In genomic region chr7:124152859-124153692, GRCh38 we compare ENCODE assay signal across 7 cellular contexts.
DNase-seq lines count a peak whose midpoint lies in the region; ATAC-seq and TF ChIP-seq lines count a peak whose summit lies in the region.

No MANE protein-coding gene starts in this region.

- no peak overlapping the region for H3K9ac ChIP-seq in PC-3 (ENCODE audit: low read length)

- in situ Hi-C loops in GM13977 (cut with MboI; ENCODE audit: low pct_unique_long_range_greater_than_20kb, low sequenced_read_pairs, unreplicated experiment): loop anchor here (25.0 kb wide), 1 partner anchor 634 kb away; no protein-coding TSS in a partner anchor

- H3K27ac Mint-ChIP-seq in glutamatergic neuron (ENCODE audit: unreplicated experiment) (no peak overlapping the region), type B pancreatic cell (no peak overlapping the region), mesothelial cell of epicardium (no peak overlapping the region), T-cell (no peak overlapping the region)

- no peaks in the 10 kb centered on the region for H3K9me3 ChIP-seq in PC-3 (ENCODE audit: low read length)

- no peak overlapping the region for H3K4me3 ChIP-seq in PC-3 (ENCODE audit: low read length)

- H3K9me3 Mint-ChIP-seq in glutamatergic neuron (ENCODE audit: unreplicated experiment) (no peaks in the 10 kb centered on the region), type B pancreatic cell (no peaks in the 10 kb centered on the region), mesothelial cell of epicardium (no peaks in the 10 kb centered on the region), T-cell (no peaks in the 10 kb centered on the region)

- H3K27me3 Mint-ChIP-seq in glutamatergic neuron (ENCODE audit: unreplicated experiment) (no peaks in the 10 kb centered on the region), type B pancreatic cell (peaks cover 3% of the 10 kb centered on the region), mesothelial cell of epicardium (ENCODE audit: low read depth) (no peaks in the 10 kb centered on the region), T-cell (no peaks in the 10 kb centered on the region)

- H3K79me2 ChIP-seq in PC-3 (ENCODE audit: low read length): no peaks in the 10 kb centered on the region

- H3K36me3 ChIP-seq in PC-3 (ENCODE audit: low read depth, low read length): no peaks in the 10 kb centered on the region

- peaks cover 4% of the 10 kb centered on the region; the same call in 1 of the 2 replicates for H3K4me1 ChIP-seq in PC-3 (ENCODE audit: insufficient read depth, low read length)

- H3K4me1 Mint-ChIP-seq in glutamatergic neuron (ENCODE audit: low read depth, unreplicated experiment) (no peaks in the 10 kb centered on the region), type B pancreatic cell (ENCODE audit: unreplicated experiment) (no peaks in the 10 kb centered on the region), mesothelial cell of epicardium (no peaks in the 10 kb centered on the region), T-cell (no peaks in the 10 kb centered on the region)

- intact Hi-C loops in PC-3 (cut with micrococcal nuclease): loop anchor here (1.0 to 5.0 kb wide), 4 partner anchors 52 to 703 kb away; no protein-coding TSS in a partner anchor

- H3K9me2 ChIP-seq in PC-3 (replicated peaks; ENCODE audit: low read length): no peaks in the 10 kb centered on the region

- H4K20me1 ChIP-seq in PC-3 (ENCODE audit: low read length): no peaks in the 10 kb centered on the region

- peak; percentile 72 for ATAC-seq in HG02885 (IDR thresholded peaks at IDR 0.05; ENCODE audit: poor library complexity, unreplicated experiment)
- ATAC-seq in PC-3: peak; percentile 86
- no peak for ATAC-seq in T-cell (replicated peaks in 1 of 4)

- no peaks in the 10 kb centered on the region for H3K36me3 Mint-ChIP-seq in glutamatergic neuron (ENCODE audit: unreplicated experiment)
- H3K36me3 Mint-ChIP-seq in type B pancreatic cell: no peaks in the 10 kb centered on the region
- H3K36me3 Mint-ChIP-seq in mesothelial cell of epicardium: no peaks in the 10 kb centered on the region
- H3K36me3 Mint-ChIP-seq in T-cell: no peaks in the 10 kb centered on the region

- H3K4me2 ChIP-seq in PC-3 (ENCODE audit: low read length): no peak overlapping the region

- no TSS peak for BruUV-seq in PC-3 (replicated peaks; lab: Mats Ljungman, UMichigan)

- no peaks in the 10 kb centered on the region for H3K27me3 ChIP-seq in PC-3 (ENCODE audit: low read length)

- CTCF ChIA-PET in PC-3 (lab: Charles Lee): no interaction called here
- CTCF ChIA-PET in T-cell (lab: Charles Lee): no interaction called here

- TF ChIP-seq CTCF in GM13977 (IDR thresholded peaks at IDR 0.05; ENCODE audit: extremely low read depth, insufficient read depth, missing control alignments) (peak; percentile 31), PC-3 (conservative IDR thresholded peaks at IDR 0.05; ENCODE audit: low read depth, low read length) (peak; percentile 64), glutamatergic neuron (IDR thresholded peaks at IDR 0.05; ENCODE audit: partially characterized antibody, unreplicated experiment) (peak; percentile 47), type B pancreatic cell (conservative IDR thresholded peaks at IDR 0.05) (peak; percentile 70), mesothelial cell of epicardium (IDR thresholded peaks at IDR 0.05; ENCODE audit: unreplicated experiment) (no peak)

- DNase-seq in GM13977 (ENCODE audit: low spot score) (no peak), PC-3 (peak; percentile 67), glutamatergic neuron (peak; percentile 16), type B pancreatic cell (ENCODE audit: extremely low spot score, unreplicated experiment) (no peak), mesothelial cell of epicardium (ENCODE audit: low spot score in 2 of 2, unreplicated experiment in 2 of 2) (no peak), T-cell (no peak)

- H3K4me3 Mint-ChIP-seq in glutamatergic neuron (ENCODE audit: unreplicated experiment) (no peak overlapping the region), type B pancreatic cell (no peak overlapping the region), mesothelial cell of epicardium (no peak overlapping the region), T-cell (no peak overlapping the region)

- H2AFZ ChIP-seq in PC-3 (ENCODE audit: low read length): no peak overlapping the region

- H3K27ac ChIP-seq in PC-3 (ENCODE audit: low read length): no peak overlapping the region

- H3F3A ChIP-seq in PC-3 (ENCODE audit: low read length, unreplicated experiment): no peaks in the 10 kb centered on the region

- POLR2A ChIA-PET in PC-3 (lab: Charles Lee; ENCODE audit: unreplicated experiment) (interaction anchor here (0.6 kb wide), 1 partner anchor 210 kb away, joined by 3 read pairs; no protein-coding TSS in a partner anchor), T-cell (lab: Charles Lee) (no interaction called here)

Comparison
In these comparisons a context has a peak if more than half of its experiments do, and no peak if none do; other contexts are left out.
1. DNase-seq: peak in PC-3 (single experiment) and glutamatergic neuron (single experiment); none in GM13977 (single experiment), type B pancreatic cell (single experiment), mesothelial cell of epicardium (0 of 2) and T-cell (0 of 34).
2. ATAC-seq: peak in HG02885 (single experiment) and PC-3 (single experiment); none in T-cell (0 of 4).